In the genomic region with DNA sequence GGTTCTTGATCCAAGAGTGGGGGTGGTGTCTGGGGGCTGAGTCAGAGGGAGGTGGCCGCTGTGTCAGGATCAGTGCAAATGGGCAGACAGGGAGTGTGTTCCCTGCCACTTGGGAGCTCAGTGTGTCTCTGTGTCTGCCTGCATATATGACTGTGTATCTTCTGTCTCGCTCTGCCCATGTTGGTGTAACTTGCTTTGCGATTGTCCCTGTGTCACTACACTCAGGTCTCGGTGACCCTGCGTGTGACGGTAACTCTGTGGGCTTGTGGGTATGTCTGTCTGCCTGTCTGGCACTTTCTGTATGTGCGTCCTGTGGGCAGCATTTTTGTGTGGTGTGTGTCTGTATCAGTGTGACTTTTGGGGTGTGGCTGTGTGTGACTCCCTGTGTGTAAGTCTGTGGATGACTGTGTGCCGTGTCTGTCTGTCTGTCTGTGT, we compare ENCODE assay signal across 9 cellular contexts. TPM values are rescaled to one million over a fixed set of nuclear protein-coding genes. Genes with fewer than 3 reads are reported as not detected.
DNase-seq lines count a peak whose midpoint lies in the region; ATAC-seq, FAIRE-seq and TF ChIP-seq lines count a peak whose summit lies in the region.
"Had no signal": no experiment of that assay in that cellular context is flagged by ENCODE, and none has a peak within 500 bp of the region (broad histone marks: within the 10 kb centered on the region; RNA-seq: fewer than 3 reads in every experiment).

No MANE protein-coding gene starts in this region.

- peaks cover 4% of the 10 kb centered on the region for H3K4me1 ChIP-seq in RWPE2 (ENCODE audit: insufficient read depth, poor library complexity, severe bottlenecking)
- peaks cover 0 to 8% of the 10 kb centered on the region in 2 donors for H3K4me1 ChIP-seq in gastrocnemius medialis

- H3K36me3 Mint-ChIP-seq in memory B cell, result no peaks in the 10 kb centered on the region

- DNase-seq in Daoy (ENCODE audit: low read depth) (peak; percentile 70), RWPE2 (ENCODE audit: low spot score) (no peak), memory B cell (ENCODE audit: low spot score in 2 of 2) (no peak), gastrocnemius medialis (no peak), HTR-8/SVneo (ENCODE audit: insufficient read length, low spot score) (no peak)
- DNase-seq: amygdala, T-helper 1 cell, thyroid gland had no signal

- in situ Hi-C loops in gastrocnemius medialis (cut with MboI; ENCODE audit: low sequenced_read_pairs in 4 of 4), result no loop called here

- no peaks in the 10 kb centered on the region for H3K36me3 ChIP-seq in RWPE2 (ENCODE audit: low read depth)
- H3K36me3 ChIP-seq in gastrocnemius medialis, result no peaks in the 10 kb centered on the region
- H3K36me3 ChIP-seq: thyroid gland had no signal

- H3K4me3 ChIP-seq in RWPE2 (ENCODE audit: severe bottlenecking) (no peak overlapping the region), gastrocnemius medialis (no peak overlapping the region)
- H3K4me3 ChIP-seq: thyroid gland had no signal

- no peaks in the 10 kb centered on the region for H3K9me3 ChIP-seq in RWPE2 (ENCODE audit: severe bottlenecking)
- no peaks in the 10 kb centered on the region for H3K9me3 ChIP-seq in gastrocnemius medialis
- H3K9me3 ChIP-seq: thyroid gland had no signal

- no peaks in the 10 kb centered on the region for H3K9me3 Mint-ChIP-seq in memory B cell

- peaks cover 39% of the 10 kb centered on the region for H3K27me3 ChIP-seq in RWPE2 (ENCODE audit: insufficient read depth, poor library complexity, severe bottlenecking)
- H3K27me3 ChIP-seq in gastrocnemius medialis, result peaks cover 56 to 70% (median 68%) of the 10 kb centered on the region in 3 donors

- H3K4me3 Mint-ChIP-seq in memory B cell, result no peak overlapping the region

- peak; percentile 48 for ATAC-seq in RWPE2 (ENCODE audit: low read depth)
- ATAC-seq in memory B cell (ENCODE audit: low read depth), result no peak
- ATAC-seq in GM18505 (IDR thresholded peaks at IDR 0.05; ENCODE audit: unreplicated experiment), result no peak
- no peak for ATAC-seq in gastrocnemius medialis

- no peak for TF ChIP-seq POLR2A in GM18505 (IDR thresholded peaks at IDR 0.05; ENCODE audit: borderline replicate concordance, extremely low read depth, insufficient read depth, insufficient read length)
- no peak for TF ChIP-seq POLR2A in gastrocnemius medialis (IDR thresholded peaks at IDR 0.05)

- no peak for FAIRE-seq in HTR-8/SVneo (lab: Jason Lieb, UNC)

- TF ChIP-seq CTCF in RWPE2 (IDR thresholded peaks at IDR 0.05; ENCODE audit: poor library complexity, severe bottlenecking), result no peak
- TF ChIP-seq CTCF in gastrocnemius medialis (IDR thresholded peaks at IDR 0.05 in 4 of 5, conservative IDR thresholded peaks at IDR 0.05 in 1 of 5), result no peak

- peaks cover 6% of the 10 kb centered on the region for H3K27me3 Mint-ChIP-seq in memory B cell

- peaks cover 47% of the 10 kb centered on the region for H3K4me1 Mint-ChIP-seq in memory B cell

- H3K27ac ChIP-seq in RWPE2 (ENCODE audit: poor library complexity, severe bottlenecking), result no peak overlapping the region
- H3K27ac ChIP-seq in gastrocnemius medialis, result no peak overlapping the region
- H3K27ac ChIP-seq: thyroid gland had no signal

- H3K27ac Mint-ChIP-seq in memory B cell, result peak overlapping the region; percentile 71

- intact Hi-C loops in gastrocnemius medialis (cut with DNase I; ENCODE audit: low total_unique reads), result no loop called here

RNA-seq across cellular contexts. Expression of a gene that starts 8.2 kb away (rescaled TPM):
- not detected in 2 replicates for total RNA-seq in Daoy (2014; rRNA removed; shearing (Covaris generic))
- not detected for total RNA-seq in gastrocnemius medialis

RNA-seq across cellular contexts. Expression of a gene that starts 22.7 kb away (rescaled TPM):
- total RNA-seq in Daoy (2014; rRNA removed; shearing (Covaris generic)), result 108 and 126 TPM in 2 replicates
- total RNA-seq in gastrocnemius medialis, result 100 to 1,000 TPM in 3 of 4 donors, 10 to 100 TPM in 1; 94.4 to 146 (median 110) TPM

RNA-seq across cellular contexts. Expression of a gene that starts 53.4 kb away (rescaled TPM):
- 73.9 and 76.2 TPM in 2 replicates for total RNA-seq in Daoy (2014; rRNA removed; shearing (Covaris generic))
- 10 to 100 TPM; 12.1 to 21.6 (median 15.5) TPM for total RNA-seq in gastrocnemius medialis

RNA-seq across cellular contexts. Expression of a gene that starts 57.6 kb away (rescaled TPM):
- total RNA-seq in Daoy (2014; rRNA removed; shearing (Covaris generic)), result 0.97 and 1.6 TPM in 2 replicates
- not detected for total RNA-seq in gastrocnemius medialis

RNA-seq across cellular contexts. Expression of a gene that starts 59.4 kb away (rescaled TPM):
- not detected in 2 replicates for total RNA-seq in Daoy (2014; rRNA removed; shearing (Covaris generic))
- total RNA-seq in gastrocnemius medialis, result under 1 TPM in 1 of 4 donors, not detected in 3; 0.20 TPM
